ENCODE assay signal across 22 cellular contexts in genomic region chr7:157125376-157126223, GRCh38.
"Had no signal": no experiment of that assay in that cellular context is flagged by ENCODE, and none has a peak within 500 bp of the region (broad histone marks: within the 10 kb centered on the region; RNA-seq: fewer than 3 reads in every experiment).

No MANE protein-coding gene starts in this region.

- H3K4me1 ChIP-seq: ascending aorta, colonic mucosa, gastrocnemius medialis, heart left ventricle, tibial artery had no signal

- H3K27me3 ChIP-seq: ascending aorta, colonic mucosa had no signal

- H3K9me3 Mint-ChIP-seq: activated CD4-positive, alpha-beta T cell treated with anti-CD3 and anti-CD28 coated beads, Interleukin-2, amount 10 ng/mL, durations not matched to agents 24 days and 14 days; activated naive CD4-positive, alpha-beta T cell treated with anti-CD3 and anti-CD28 coated beads, Interleukin-2, amount 50 U/mL, for 24 hours; activated T-cell treated with anti-CD3 and anti-CD28 coated beads, Interleukin-2, amount 50 U/mL, for 72 hours; central memory CD8-positive, alpha-beta T cell; immature natural killer cell; memory B cell; naive B cell; neural crest cell; T-helper 2 cell treated with Interferon-gamma antibody and Interleukin-4, amounts not matched to agents 5 μg/mL and 100 μg/mL, for 36 hours had no signal

- H3K4me1 Mint-ChIP-seq: activated CD4-positive, alpha-beta T cell treated with anti-CD3 and anti-CD28 coated beads, Interleukin-2, amount 10 ng/mL, durations not matched to agents 24 days and 14 days; activated naive CD4-positive, alpha-beta T cell treated with anti-CD3 and anti-CD28 coated beads, Interleukin-2, amount 50 U/mL, for 24 hours; central memory CD8-positive, alpha-beta T cell; immature natural killer cell; memory B cell; naive B cell had no signal

- H3K27ac ChIP-seq: ascending aorta, colonic mucosa, gastrocnemius medialis, heart left ventricle, tibial artery had no signal

- H3K4me3 Mint-ChIP-seq: activated CD4-positive, alpha-beta T cell treated with anti-CD3 and anti-CD28 coated beads, Interleukin-2, amount 10 ng/mL, durations not matched to agents 24 days and 14 days; activated CD8-positive, alpha-beta T cell treated with anti-CD3 and anti-CD28 coated beads, Interleukin-2, amount 10 ng/mL, durations not matched to agents 7 days and 5 days; activated naive CD4-positive, alpha-beta T cell treated with anti-CD3 and anti-CD28 coated beads, Interleukin-2, amount 50 U/mL, for 24 hours; activated T-cell treated with anti-CD3 and anti-CD28 coated beads, Interleukin-2, amount 50 U/mL, for 72 hours; central memory CD8-positive, alpha-beta T cell; immature natural killer cell; memory B cell; naive B cell; neural crest cell; T-helper 2 cell treated with Interferon-gamma antibody and Interleukin-4, amounts not matched to agents 5 μg/mL and 100 μg/mL, for 36 hours had no signal

- H3K27ac Mint-ChIP-seq: activated CD4-positive, alpha-beta T cell treated with anti-CD3 and anti-CD28 coated beads, Interleukin-2, amount 10 ng/mL, durations not matched to agents 24 days and 14 days; activated CD8-positive, alpha-beta T cell treated with anti-CD3 and anti-CD28 coated beads, Interleukin-2, amount 10 ng/mL, durations not matched to agents 7 days and 5 days; activated naive CD4-positive, alpha-beta T cell treated with anti-CD3 and anti-CD28 coated beads, Interleukin-2, amount 50 U/mL, for 24 hours; activated T-cell treated with anti-CD3 and anti-CD28 coated beads, Interleukin-2, amount 50 U/mL, for 72 hours; immature natural killer cell; memory B cell; naive B cell; progenitor cell of endocrine pancreas; T-helper 2 cell treated with Interferon-gamma antibody and Interleukin-4, amounts not matched to agents 5 μg/mL and 100 μg/mL, for 36 hours had no signal

- DNase-seq: activated CD4-positive, alpha-beta T cell treated with anti-CD3 and anti-CD28 coated beads, Interleukin-2, amount 10 ng/mL, durations not matched to agents 24 days and 14 days; activated CD4-positive, CD25-positive, alpha-beta regulatory T cell; activated CD8-positive, alpha-beta T cell treated with anti-CD3 and anti-CD28 coated beads, Interleukin-2, amount 10 ng/mL, durations not matched to agents 7 days and 5 days; activated effector memory CD4-positive, alpha-beta T cell treated with anti-CD3 and anti-CD28 coated beads, Interleukin-2, amount 50 U/mL, for 16 hours; activated T-cell treated with anti-CD3 and anti-CD28 coated beads, Interleukin-2, amount 50 U/mL, for 72 hours; colonic mucosa; gastrocnemius medialis; heart left ventricle; immature natural killer cell; left ventricle myocardium superior; mucosa of descending colon; naive B cell; stimulated activated naive CD4-positive, alpha-beta T cell; substantia nigra had no signal

- ATAC-seq: activated CD8-positive, alpha-beta T cell treated with anti-CD3 and anti-CD28 coated beads, Interleukin-2, amount 10 ng/mL, durations not matched to agents 7 days and 5 days; activated T-cell treated with anti-CD3 and anti-CD28 coated beads, Interleukin-2, amount 50 U/mL, for 72 hours; gastrocnemius medialis; heart left ventricle; left ventricle myocardium superior; mucosa of descending colon had no signal
